20 cellular contexts compared by ENCODE assay signal in genomic region chr10:16944961-16945360, GRCh38.
DNase-seq lines count a peak whose midpoint lies in the region; ATAC-seq and TF ChIP-seq lines count a peak whose summit lies in the region.
"Had no signal": no experiment of that assay in that cellular context is flagged by ENCODE, and none has a peak within 500 bp of the region (broad histone marks: within the 10 kb centered on the region; RNA-seq: fewer than 3 reads in every experiment).

No MANE protein-coding gene starts in this region.

- no peak for ATAC-seq in CD4-positive, CD25-positive, alpha-beta regulatory T cell (ENCODE audit: low read depth in 2 of 2)
- no peak for ATAC-seq in stimulated activated naive CD8-positive, alpha-beta T cell treated with anti-CD3 and anti-CD28 coated beads, Interleukin-15, Interleukin-2, amounts not matched to agents 100 U/mL and 50 U/mL, for 24 hours
- ATAC-seq in HG03108 (IDR thresholded peaks at IDR 0.05; ENCODE audit: unreplicated experiment) (no peak), GM19452 (IDR thresholded peaks at IDR 0.05; ENCODE audit: unreplicated experiment) (no peak)
- ATAC-seq: lower lobe of right lung; naive thymus-derived CD4-positive, alpha-beta T cell had no signal

- H2AFZ ChIP-seq in fibroblast of lung (ENCODE audit: low read length), result no peak overlapping the region

- H3K27me3 ChIP-seq in CD4-positive, CD25-positive, alpha-beta regulatory T cell (ENCODE audit: control insufficient read depth, insufficient read depth, low read length), result no peaks in the 10 kb centered on the region
- H3K27me3 ChIP-seq in fibroblast of lung (ENCODE audit: control insufficient read depth, insufficient read depth, low read length) (no peaks in the 10 kb centered on the region), skeletal muscle satellite cell (ENCODE audit: control insufficient read depth, insufficient read depth, low read length) (no peaks in the 10 kb centered on the region)

- no peak overlapping the region for H3K27ac ChIP-seq in CD4-positive, CD25-positive, alpha-beta regulatory T cell (ENCODE audit: insufficient read depth, low read length, poor library complexity, severe bottlenecking)
- peak overlapping the region; percentile 53 for H3K27ac ChIP-seq in fibroblast of lung (ENCODE audit: insufficient read depth, low read length)
- H3K27ac ChIP-seq: lower lobe of right lung had no signal

- H3K9ac ChIP-seq in fibroblast of lung (ENCODE audit: insufficient read depth, low read length) (no peak overlapping the region), skeletal muscle satellite cell (ENCODE audit: low read depth, low read length) (peak overlapping the region; percentile 43)

- H3K4me3 Mint-ChIP-seq in CD4-positive, CD25-positive, alpha-beta regulatory T cell, result no peak overlapping the region
- H3K4me3 Mint-ChIP-seq: activated CD4-positive, alpha-beta memory T cell treated with anti-CD3 and anti-CD28 coated beads for 36 hours; activated naive CD4-positive, alpha-beta T cell treated with anti-CD3 and anti-CD28 coated beads, Interleukin-2, amount 10 ng/mL, durations not matched to agents 7 days and 5 days; dendritic cell treated with granulocyte-macrophage colony-stimulating factor and Interleukin-4, amounts not matched to agents 40 ng/mL and 50 ng/mL, for 4 days; naive thymus-derived CD4-positive, alpha-beta T cell had no signal

- H3K4me1 Mint-ChIP-seq in CD4-positive, CD25-positive, alpha-beta regulatory T cell, result peaks cover 5 to 29% (median 19%) of the 10 kb centered on the region in 4 donors
- H3K4me1 Mint-ChIP-seq: activated naive CD4-positive, alpha-beta T cell treated with anti-CD3 and anti-CD28 coated beads, Interleukin-2, amount 10 ng/mL, durations not matched to agents 7 days and 5 days had no signal

- no peaks in the 10 kb centered on the region for H3K27me3 Mint-ChIP-seq in CD4-positive, CD25-positive, alpha-beta regulatory T cell
- H3K27me3 Mint-ChIP-seq: activated CD4-positive, alpha-beta memory T cell treated with anti-CD3 and anti-CD28 coated beads for 36 hours; activated naive CD4-positive, alpha-beta T cell treated with anti-CD3 and anti-CD28 coated beads, Interleukin-2, amount 10 ng/mL, durations not matched to agents 7 days and 5 days had no signal

- peak in 1 of 3 donors; percentile 6 for DNase-seq in CD4-positive, CD25-positive, alpha-beta regulatory T cell
- DNase-seq in T-helper 22 cell (ENCODE audit: low read depth), result peak; percentile 6
- DNase-seq in fibroblast of lung (ENCODE audit: low read depth in 2 of 2), result no peak
- no peak for DNase-seq in stimulated activated naive CD8-positive, alpha-beta T cell treated with anti-CD3 and anti-CD28 coated beads, Interleukin-15, Interleukin-2, amounts not matched to agents 100 U/mL and 50 U/mL, for 24 hours
- no peak for DNase-seq in NCI-H524 (lab: John Stamatoyannopoulos, UW)
- DNase-seq: activated CD4-positive, alpha-beta memory T cell treated with anti-CD3 and anti-CD28 coated beads for 36 hours; activated naive CD4-positive, alpha-beta T cell treated with anti-CD3 and anti-CD28 coated beads, Interleukin-2, amount 10 ng/mL, durations not matched to agents 7 days and 5 days; COR-L47; head of caudate nucleus; KBM-7; lower lobe of right lung; naive thymus-derived CD4-positive, alpha-beta T cell; NCI-H1092; NCI-H2081; NCI-H510A; T-helper 1 cell had no signal

- no peak for TF ChIP-seq CTCF in fibroblast of lung (conservative IDR thresholded peaks at IDR 0.05 in 1 of 2, IDR thresholded peaks at IDR 0.05 in 1 of 2; ENCODE audit: low read depth in 1 of 2, low read length in 2 of 2)

- no peaks in the 10 kb centered on the region for H4K20me1 ChIP-seq in fibroblast of lung (ENCODE audit: control insufficient read depth, extremely low read depth, insufficient read depth, low read length)

- no peaks in the 10 kb centered on the region for H3K9me3 Mint-ChIP-seq in CD4-positive, CD25-positive, alpha-beta regulatory T cell
- H3K9me3 Mint-ChIP-seq: activated CD4-positive, alpha-beta memory T cell treated with anti-CD3 and anti-CD28 coated beads for 36 hours; activated naive CD4-positive, alpha-beta T cell treated with anti-CD3 and anti-CD28 coated beads, Interleukin-2, amount 10 ng/mL, durations not matched to agents 7 days and 5 days; dendritic cell treated with granulocyte-macrophage colony-stimulating factor and Interleukin-4, amounts not matched to agents 40 ng/mL and 50 ng/mL, for 4 days; naive thymus-derived CD4-positive, alpha-beta T cell had no signal

- H3K4me3 ChIP-seq in CD4-positive, CD25-positive, alpha-beta regulatory T cell (ENCODE audit: low read depth, low read length), result peak overlapping the region; percentile 47
- H3K4me3 ChIP-seq in fibroblast of lung (replicated peaks in 1 of 4; ENCODE audit: control extremely low read depth in 1 of 4, insufficient read depth in 1 of 4, low read depth in 3 of 4, low read length in 4 of 4), result no peak overlapping the region
- H3K4me3 ChIP-seq in skeletal muscle satellite cell (ENCODE audit: low read length), result no peak overlapping the region
- H3K4me3 ChIP-seq: lower lobe of right lung had no signal

- H3K36me3 Mint-ChIP-seq in CD4-positive, CD25-positive, alpha-beta regulatory T cell, result peaks cover 19% of the 10 kb centered on the region
- H3K36me3 Mint-ChIP-seq: activated naive CD4-positive, alpha-beta T cell treated with anti-CD3 and anti-CD28 coated beads, Interleukin-2, amount 10 ng/mL, durations not matched to agents 7 days and 5 days had no signal

- H3K4me1 ChIP-seq in CD4-positive, CD25-positive, alpha-beta regulatory T cell (ENCODE audit: control insufficient read depth, insufficient read depth, low read length, poor library complexity, severe bottlenecking), result peaks cover 14% of the 10 kb centered on the region
- H3K4me1 ChIP-seq in fibroblast of lung (ENCODE audit: control insufficient read depth, extremely low read depth, insufficient read depth, low read length) (peaks cover 15% of the 10 kb centered on the region), skeletal muscle satellite cell (ENCODE audit: control insufficient read depth, insufficient read depth, low read length) (peaks cover 23% of the 10 kb centered on the region)
- H3K4me1 ChIP-seq: lower lobe of right lung had no signal

- no peaks in the 10 kb centered on the region for H3K9me3 ChIP-seq in CD4-positive, CD25-positive, alpha-beta regulatory T cell (ENCODE audit: control insufficient read depth in 2 of 2, low read length in 2 of 2)
- H3K9me3 ChIP-seq in fibroblast of lung (ENCODE audit: control insufficient read depth, insufficient read depth, low read depth, low read length), result no peaks in the 10 kb centered on the region
- no peaks in the 10 kb centered on the region for H3K9me3 ChIP-seq in skeletal muscle satellite cell (replicated peaks; ENCODE audit: low read length)
- H3K9me3 ChIP-seq: lower lobe of right lung had no signal

- H3K36me3 ChIP-seq in CD4-positive, CD25-positive, alpha-beta regulatory T cell (ENCODE audit: control insufficient read depth, insufficient read depth, low read length), result no peaks in the 10 kb centered on the region
- H3K36me3 ChIP-seq in fibroblast of lung (ENCODE audit: control insufficient read depth, insufficient read depth, low read length) (no peaks in the 10 kb centered on the region), skeletal muscle satellite cell (ENCODE audit: insufficient read depth, low read length) (no peaks in the 10 kb centered on the region)
- H3K36me3 ChIP-seq: lower lobe of right lung had no signal

- no peak overlapping the region for H3K27ac Mint-ChIP-seq in CD4-positive, CD25-positive, alpha-beta regulatory T cell
- H3K27ac Mint-ChIP-seq: activated CD4-positive, alpha-beta memory T cell treated with anti-CD3 and anti-CD28 coated beads for 36 hours; activated naive CD4-positive, alpha-beta T cell treated with anti-CD3 and anti-CD28 coated beads, Interleukin-2, amount 10 ng/mL, durations not matched to agents 7 days and 5 days; dendritic cell treated with granulocyte-macrophage colony-stimulating factor and Interleukin-4, amounts not matched to agents 40 ng/mL and 50 ng/mL, for 4 days had no signal

- H3K79me2 ChIP-seq in fibroblast of lung (ENCODE audit: control insufficient read depth, insufficient read depth, low read length), result no peaks in the 10 kb centered on the region

- peak overlapping the region; percentile 1 for H3K4me2 ChIP-seq in fibroblast of lung (ENCODE audit: extremely low read depth, insufficient read depth, low read length)
- H3K4me2 ChIP-seq in skeletal muscle satellite cell (ENCODE audit: low read length), result no peak overlapping the region
